ENCODE assay signal across 22 cellular contexts in the genomic region with DNA sequence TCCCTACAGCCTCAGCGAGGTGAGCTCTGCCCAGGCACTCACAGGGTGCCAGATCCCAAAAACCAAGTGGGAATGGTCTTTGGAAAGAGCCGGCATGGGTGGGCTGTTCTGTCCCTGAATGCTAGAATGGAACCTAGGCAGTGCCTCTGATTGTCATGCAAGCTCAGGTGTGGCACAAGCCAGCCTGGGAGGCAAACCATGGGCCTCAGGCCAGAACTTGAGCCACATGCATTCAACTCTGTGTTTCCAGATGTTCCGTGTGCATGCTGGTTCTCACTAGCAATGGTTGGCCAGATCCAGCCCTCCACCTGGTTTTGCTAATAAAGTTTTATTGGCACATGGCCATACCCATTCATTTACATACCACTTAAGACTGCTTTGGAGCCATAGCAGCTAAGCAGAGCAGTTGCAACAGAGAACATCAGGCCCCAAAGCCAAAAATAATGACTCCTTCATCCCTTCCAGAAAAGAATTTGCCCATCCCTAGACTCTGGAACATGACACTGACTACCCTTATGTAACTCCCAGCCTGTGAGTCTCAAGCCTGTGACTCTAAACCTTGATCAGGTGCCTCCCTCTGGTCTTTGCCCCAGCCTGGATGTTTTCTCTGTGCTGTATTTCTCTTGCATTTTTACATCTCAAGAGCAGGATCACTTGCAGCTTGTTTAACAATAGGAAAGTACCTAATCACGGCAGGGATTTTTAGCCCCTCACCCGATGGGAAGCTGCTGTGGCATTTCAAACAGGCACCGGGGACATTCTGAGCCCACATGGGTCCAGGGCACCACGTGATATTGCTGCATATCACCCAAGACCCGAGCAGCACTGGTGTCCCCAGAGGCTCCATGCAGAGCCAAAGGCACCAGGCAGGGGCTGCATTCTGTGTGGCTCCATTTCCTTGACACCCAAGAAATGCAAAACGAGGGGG. TPM values are rescaled to one million over a fixed set of nuclear protein-coding genes. Genes with fewer than 3 reads are reported as not detected.
DNase-seq lines count a peak whose midpoint lies in the region; ATAC-seq, FAIRE-seq and TF ChIP-seq lines count a peak whose summit lies in the region.
"Had no signal": no experiment of that assay in that cellular context is flagged by ENCODE, and none has a peak within 500 bp of the region (broad histone marks: within the 10 kb centered on the region; RNA-seq: fewer than 3 reads in every experiment).

No MANE protein-coding gene starts in this region.

- H3K4me1 ChIP-seq in CD8-positive, alpha-beta T cell (ENCODE audit: insufficient read depth, low read length) = no peaks in the 10 kb centered on the region
- H3K4me1 ChIP-seq in HEK293 (ENCODE audit: control insufficient read depth, insufficient read depth, low read length) (no peaks in the 10 kb centered on the region), astrocyte (ENCODE audit: insufficient read depth, low read length) (no peaks in the 10 kb centered on the region)
- H3K4me1 ChIP-seq: BE2C, upper lobe of right lung had no signal

- peaks cover 45% of the 10 kb centered on the region for H3K36me3 ChIP-seq in CD8-positive, alpha-beta T cell (ENCODE audit: insufficient read depth, low read length)
- H3K36me3 ChIP-seq in HEK293 (ENCODE audit: control insufficient read depth in 2 of 2, insufficient read depth in 1 of 2, low read length in 2 of 2) = peaks cover 10 to 48% of the 10 kb centered on the region in 2 experiments
- H3K36me3 ChIP-seq in astrocyte (ENCODE audit: insufficient read depth, low read length) = peaks cover 62% of the 10 kb centered on the region

- H3K4me1 Mint-ChIP-seq in CD8-positive, alpha-beta T cell (ENCODE audit: low read depth) = no peaks in the 10 kb centered on the region
- H3K4me1 Mint-ChIP-seq in astrocyte (ENCODE audit: low read depth, unreplicated experiment) = no peaks in the 10 kb centered on the region
- H3K4me1 Mint-ChIP-seq: activated T-helper 17 cell treated with anti-CD3 and anti-CD28 coated beads, Interleukin-2, amount 50 U/mL, for 72 hours; naive B cell had no signal

- H3K27ac ChIP-seq in CD8-positive, alpha-beta T cell (ENCODE audit: low read depth, low read length) = no peak overlapping the region
- H3K27ac ChIP-seq in HEK293 (ENCODE audit: extremely low read depth, low read depth, low read length) = no peak overlapping the region
- no peak overlapping the region for H3K27ac ChIP-seq in astrocyte (ENCODE audit: low read depth, low read length)
- no peak overlapping the region for H3K27ac ChIP-seq in dorsolateral prefrontal cortex
- H3K27ac ChIP-seq: upper lobe of right lung had no signal

- no peaks in the 10 kb centered on the region for H3K9me3 ChIP-seq in CD8-positive, alpha-beta T cell (ENCODE audit: low read length)
- H3K9me3 ChIP-seq in HEK293 (ENCODE audit: control insufficient read depth, insufficient read depth, low read depth, low read length) (no peaks in the 10 kb centered on the region), astrocyte (ENCODE audit: insufficient read depth, low read depth, low read length) (no peaks in the 10 kb centered on the region)
- H3K9me3 ChIP-seq: BE2C, upper lobe of right lung had no signal

- no peak overlapping the region for H3K9ac ChIP-seq in astrocyte (ENCODE audit: low read length)

- H3K79me2 ChIP-seq in astrocyte (ENCODE audit: insufficient read depth, low read length) = no peaks in the 10 kb centered on the region

- POLR2A ChIA-PET in CD8-positive, alpha-beta T cell (lab: Charles Lee) = no interaction called here
- POLR2A ChIA-PET in HEK293 (lab: Yijun Ruan, JAX) = interaction anchor here (0.7 kb wide), 1 partner anchor 8 kb away, joined by 4 read pairs; no protein-coding TSS in a partner anchor

- no peaks in the 10 kb centered on the region for H4K20me1 ChIP-seq in astrocyte (ENCODE audit: insufficient read depth, low read length)

- H3K27ac Mint-ChIP-seq in CD8-positive, alpha-beta T cell = peak overlapping the region; percentile 16
- H3K27ac Mint-ChIP-seq in astrocyte (ENCODE audit: unreplicated experiment) = no peak overlapping the region
- H3K27ac Mint-ChIP-seq: activated T-helper 17 cell treated with anti-CD3 and anti-CD28 coated beads, Interleukin-2, amount 50 U/mL, for 72 hours had no signal

- H3K4me3 ChIP-seq in CD8-positive, alpha-beta T cell (ENCODE audit: low read depth, low read length) = no peak overlapping the region
- H3K4me3 ChIP-seq in HEK293 (ENCODE audit: low read depth, low read length) (no peak overlapping the region), astrocyte (ENCODE audit: insufficient read depth, low read depth, low read length) (no peak overlapping the region), dorsolateral prefrontal cortex (no peak overlapping the region)
- H3K4me3 ChIP-seq: upper lobe of right lung had no signal

- H2AFZ ChIP-seq in astrocyte (ENCODE audit: low read depth, low read length) = no peak overlapping the region

- H3K36me3 Mint-ChIP-seq in CD8-positive, alpha-beta T cell = peaks cover 79% of the 10 kb centered on the region
- H3K36me3 Mint-ChIP-seq in astrocyte (ENCODE audit: low read depth, unreplicated experiment) = peaks cover 32% of the 10 kb centered on the region

- no peak for ATAC-seq in CD8-positive, alpha-beta T cell
- no peak for ATAC-seq in HG03097 (IDR thresholded peaks at IDR 0.05; ENCODE audit: low FRiP score, unreplicated experiment)
- ATAC-seq: activated T-helper 17 cell treated with anti-CD3 and anti-CD28 coated beads, Interleukin-2, amount 50 U/mL, for 72 hours; left cardiac atrium; upper lobe of right lung had no signal

- CTCF ChIA-PET in CD8-positive, alpha-beta T cell (lab: Charles Lee) = no interaction called here
- CTCF ChIA-PET in HEK293 (lab: Yijun Ruan, JAX) = interaction anchor here (0.6 kb wide), 1 partner anchor 72 kb away, joined by 3 read pairs; no protein-coding TSS in a partner anchor

- no peaks in the 10 kb centered on the region for H3K27me3 ChIP-seq in CD8-positive, alpha-beta T cell (ENCODE audit: insufficient read depth, low read length)
- H3K27me3 ChIP-seq in astrocyte (ENCODE audit: insufficient read depth, low read length) = no peaks in the 10 kb centered on the region
- no peaks in the 10 kb centered on the region for H3K27me3 ChIP-seq in dorsolateral prefrontal cortex
- H3K27me3 ChIP-seq: BE2C, upper lobe of right lung had no signal

- H3K4me2 ChIP-seq in astrocyte (ENCODE audit: low read length) = no peak overlapping the region

- no peaks in the 10 kb centered on the region for H3K27me3 Mint-ChIP-seq in CD8-positive, alpha-beta T cell (ENCODE audit: low read depth)
- H3K27me3 Mint-ChIP-seq in astrocyte (ENCODE audit: low read depth, unreplicated experiment) = no peaks in the 10 kb centered on the region
- H3K27me3 Mint-ChIP-seq: activated T-helper 17 cell treated with anti-CD3 and anti-CD28 coated beads, Interleukin-2, amount 50 U/mL, for 72 hours; effector memory CD8-positive, alpha-beta T cell; naive B cell had no signal

- intact Hi-C loops in CD8-positive, alpha-beta T cell (cut with DNase I, micrococcal nuclease) = no loop called here
- intact Hi-C loops in dorsolateral prefrontal cortex (cut with DNase I) = no loop called here

- no peak for TF ChIP-seq CTCF in CD8-positive, alpha-beta T cell (IDR thresholded peaks at IDR 0.05)
- TF ChIP-seq CTCF in HEK293 (tag by site-specific recombination; IDR thresholded peaks at IDR 0.05) = no peak
- TF ChIP-seq CTCF in astrocyte (IDR thresholded peaks at IDR 0.05; ENCODE audit: insufficient read depth, low read depth, low read length) = no peak
- no peak for TF ChIP-seq CTCF in dorsolateral prefrontal cortex (IDR thresholded peaks at IDR 0.05 in 54 of 56, conservative IDR thresholded peaks at IDR 0.05 in 2 of 56; ENCODE audit: low read depth in 1 of 56, partially characterized antibody in 56 of 56)

- FAIRE-seq in astrocyte (lab: Jason Lieb, UNC) = no peak
- FAIRE-seq: bronchial epithelial cell, GM12891 had no signal

- H3K9me3 Mint-ChIP-seq in CD8-positive, alpha-beta T cell = peaks cover 3% of the 10 kb centered on the region
- H3K9me3 Mint-ChIP-seq in astrocyte (ENCODE audit: unreplicated experiment) = no peaks in the 10 kb centered on the region
- H3K9me3 Mint-ChIP-seq: activated T-helper 17 cell treated with anti-CD3 and anti-CD28 coated beads, Interleukin-2, amount 50 U/mL, for 72 hours; effector memory CD8-positive, alpha-beta T cell had no signal

- DNase-seq in CD8-positive, alpha-beta T cell = no peak
- DNase-seq in astrocyte (ENCODE audit: low read depth) (peak; percentile 2), iPS-NIHi7 (ENCODE audit: extremely low spot score) (peak; percentile 79), inferior parietal cortex (ENCODE audit: extremely low spot score) (no peak), dorsolateral prefrontal cortex (no peak), anterior cingulate cortex (lab: John Stamatoyannopoulos, UW) (no peak)
- DNase-seq: activated CD4-positive, alpha-beta T cell treated with anti-CD3 and anti-CD28 coated beads, Interleukin-2, amount 50 U/mL, for 1 hour; BE2C; DMS79 treated with DMSO at 0.1 percent for 48 hours; effector memory CD8-positive, alpha-beta T cell; left cardiac atrium; naive B cell; NCI-H1694 treated with DMSO at 0.1 percent for 48 hours; NCI-H524 treated with DMSO at 0.1 percent for 48 hours; RPMI8226; stimulated activated CD4-positive, alpha-beta T cell treated with anti-CD3 and anti-CD28 coated beads, Interleukin-2, amount 100 ng/mL, for 48 hours; upper lobe of right lung had no signal

- no peak overlapping the region for H3K4me3 Mint-ChIP-seq in CD8-positive, alpha-beta T cell
- peak overlapping the region; percentile 54 for H3K4me3 Mint-ChIP-seq in astrocyte (ENCODE audit: unreplicated experiment)
- H3K4me3 Mint-ChIP-seq: activated T-helper 17 cell treated with anti-CD3 and anti-CD28 coated beads, Interleukin-2, amount 50 U/mL, for 72 hours had no signal

TF ChIP-seq in HEK293, 187 proteins besides CTCF, POLR2A, EP300 and RAD21:
- TF ChIP-seq ZNF600 (tag by site-specific recombination; IDR thresholded peaks at IDR 0.05) = peak; percentile 36; the same call in 1 of the 2 replicates
- TF ChIP-seq, protein P1, sequence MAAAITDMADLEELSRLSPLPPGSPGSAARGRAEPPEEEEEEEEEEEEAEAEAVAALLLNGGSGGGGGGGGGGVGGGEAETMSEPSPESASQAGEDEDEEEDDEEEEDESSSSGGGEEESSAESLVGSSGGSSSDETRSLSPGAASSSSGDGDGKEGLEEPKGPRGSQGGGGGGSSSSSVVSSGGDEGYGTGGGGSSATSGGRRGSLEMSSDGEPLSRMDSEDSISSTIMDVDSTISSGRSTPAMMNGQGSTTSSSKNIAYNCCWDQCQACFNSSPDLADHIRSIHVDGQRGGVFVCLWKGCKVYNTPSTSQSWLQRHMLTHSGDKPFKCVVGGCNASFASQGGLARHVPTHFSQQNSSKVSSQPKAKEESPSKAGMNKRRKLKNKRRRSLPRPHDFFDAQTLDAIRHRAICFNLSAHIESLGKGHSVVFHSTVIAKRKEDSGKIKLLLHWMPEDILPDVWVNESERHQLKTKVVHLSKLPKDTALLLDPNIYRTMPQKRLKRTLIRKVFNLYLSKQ (tag by site-specific recombination; IDR thresholded peaks at IDR 0.05; ENCODE audit: borderline replicate concordance) = no peak

RNA-seq across cellular contexts. Expression of a gene that starts 55.4 kb away (rescaled TPM):
- 10 to 100 TPM; 23.1 to 25.3 TPM for total RNA-seq in CD8-positive, alpha-beta T cell
- total RNA-seq in astrocyte = 19.2 and 19.8 TPM in 2 replicates
- total RNA-seq in dorsolateral prefrontal cortex = 10 to 100 TPM; 27.0 to 54.1 (median 39.3) TPM

Comparison
In these comparisons a context has a peak if more than half of its experiments do, and no peak if none do; other contexts are left out.
1. DNase-seq: peak in astrocyte (single experiment) and iPS-NIHi7 (single experiment); none in CD8-positive, alpha-beta T cell (0 of 7), inferior parietal cortex (single experiment), dorsolateral prefrontal cortex (0 of 10) and anterior cingulate cortex (0 of 58).